ENCODE assay signal across 8 cellular contexts in genomic region chr4:143335979-143336827, GRCh38. TPM values are rescaled to one million over a fixed set of nuclear protein-coding genes. Genes with fewer than 3 reads are reported as not detected.
A peak's percentile ranks its signal among the peaks of the same experiment; 100 is the strongest.
DNase-seq lines count a peak whose midpoint lies in the region; ATAC-seq and TF ChIP-seq lines count a peak whose summit lies in the region.

No MANE protein-coding gene starts in this region.

- H3K4me1 ChIP-seq in adipocyte (ENCODE audit: control insufficient read depth, insufficient read depth, low read length), result peaks cover 12% of the 10 kb centered on the region

- no peaks in the 10 kb centered on the region for H3K27me3 ChIP-seq in adipocyte (replicated peaks; ENCODE audit: control insufficient read depth, insufficient read depth, low read length)

- peak overlapping the region; percentile 90 for H3K9ac ChIP-seq in adipocyte (ENCODE audit: low read length)

- intact Hi-C loops in Right ventricle myocardium inferior (cut with DNase I), result loop anchor here (2.0 to 5.0 kb wide), 7 partner anchors 41 to 146 kb away; no protein-coding TSS in a partner anchor

- H3K4me3 ChIP-seq in adipocyte (ENCODE audit: low read length), result peak overlapping the region; percentile 91

- peak; percentile 84 for DNase-seq in DMS53 (lab: John Stamatoyannopoulos, UW)
- peak; percentile 77 to 88 for DNase-seq in NOMO-1 (lab: John Stamatoyannopoulos, UW; ENCODE audit: unreplicated experiment in 2 of 2)
- peak; percentile 95 for DNase-seq in adipocyte (ENCODE audit: low read depth)
- peak; percentile 94 for DNase-seq in Right ventricle myocardium inferior (ENCODE audit: missing footprints)
- peak; percentile 44 for DNase-seq in omental fat pad (ENCODE audit: low spot score)
- no peak for DNase-seq in T-helper 9 cell

- no peak for TF ChIP-seq CTCF in omental fat pad (IDR thresholded peaks at IDR 0.05)

- no peaks in the 10 kb centered on the region for H3K36me3 ChIP-seq in adipocyte (ENCODE audit: control insufficient read depth, insufficient read depth, low read length, severe bottlenecking)

- H3K9me3 ChIP-seq in adipocyte (ENCODE audit: control insufficient read depth, low read length), result no peaks in the 10 kb centered on the region

- peak; percentile 49 for ATAC-seq in GM19397 (IDR thresholded peaks at IDR 0.05; ENCODE audit: unreplicated experiment)
- ATAC-seq in HG03442 (IDR thresholded peaks at IDR 0.05; ENCODE audit: unreplicated experiment), result peak; percentile 44
- ATAC-seq in Right ventricle myocardium inferior, result peak; percentile 94
- ATAC-seq in omental fat pad (ENCODE audit: low FRiP score), result peak; percentile 87

RNA-seq across cellular contexts. Expression of gene GAB1, which starts 0.5 kb away (rescaled TPM):
- 77.4 TPM for total RNA-seq in Right ventricle myocardium inferior
- 10 to 100 TPM in 3 of 4 donors, 1 to 10 TPM in 1; 9.4 to 32.2 (median 29.4) TPM for total RNA-seq in omental fat pad

Comparison
In these comparisons a context has a peak if more than half of its experiments do, and no peak if none do; other contexts are left out.
1. ATAC-seq: peak in every context shown above with its lines; median percentile 94 in Right ventricle myocardium inferior; 87 in omental fat pad; 49 in GM19397; 44 in HG03442.